8 cellular contexts compared by ENCODE assay signal in genomic region chr2:112821142-112821541, GRCh38. TPM values are rescaled to one million over a fixed set of nuclear protein-coding genes. Genes with fewer than 3 reads are reported as not detected.
DNase-seq lines count a peak whose midpoint lies in the region; ATAC-seq and TF ChIP-seq lines count a peak whose summit lies in the region.

No MANE protein-coding gene starts in this region.

- CTCF ChIA-PET in activated naive CD4-positive, alpha-beta T cell treated with anti-CD3 and anti-CD28 coated beads, Interleukin-2, amount 10 ng/mL, durations not matched to agents 7 days and 5 days (lab: Charles Lee), result no interaction called here

- TF ChIP-seq CTCF in colonic mucosa (IDR thresholded peaks at IDR 0.05) (no peak), progenitor cell of endocrine pancreas (IDR thresholded peaks at IDR 0.05; ENCODE audit: unreplicated experiment) (no peak)

- H3K36me3 Mint-ChIP-seq in activated naive CD4-positive, alpha-beta T cell treated with anti-CD3 and anti-CD28 coated beads, Interleukin-2, amount 10 ng/mL, durations not matched to agents 7 days and 5 days, result no peaks in the 10 kb centered on the region
- no peaks in the 10 kb centered on the region for H3K36me3 Mint-ChIP-seq in progenitor cell of endocrine pancreas (ENCODE audit: insufficient read depth)

- H3K9me3 ChIP-seq in colonic mucosa, result no peaks in the 10 kb centered on the region

- H3K9me3 Mint-ChIP-seq in activated naive CD4-positive, alpha-beta T cell treated with anti-CD3 and anti-CD28 coated beads, Interleukin-2, amount 10 ng/mL, durations not matched to agents 7 days and 5 days, result no peaks in the 10 kb centered on the region
- H3K9me3 Mint-ChIP-seq in progenitor cell of endocrine pancreas (ENCODE audit: low read depth), result no peaks in the 10 kb centered on the region

- no peaks in the 10 kb centered on the region for H3K4me1 ChIP-seq in colonic mucosa

- no peak overlapping the region for H3K27ac Mint-ChIP-seq in activated naive CD4-positive, alpha-beta T cell treated with anti-CD3 and anti-CD28 coated beads, Interleukin-2, amount 10 ng/mL, durations not matched to agents 7 days and 5 days
- H3K27ac Mint-ChIP-seq in progenitor cell of endocrine pancreas, result no peak overlapping the region

- H3K4me1 Mint-ChIP-seq in activated naive CD4-positive, alpha-beta T cell treated with anti-CD3 and anti-CD28 coated beads, Interleukin-2, amount 10 ng/mL, durations not matched to agents 7 days and 5 days, result peaks cover 24% of the 10 kb centered on the region
- peaks cover 10% of the 10 kb centered on the region for H3K4me1 Mint-ChIP-seq in progenitor cell of endocrine pancreas (ENCODE audit: low read depth)

- H3K27me3 ChIP-seq in colonic mucosa, result no peaks in the 10 kb centered on the region

- no peak overlapping the region for H3K4me3 Mint-ChIP-seq in activated naive CD4-positive, alpha-beta T cell treated with anti-CD3 and anti-CD28 coated beads, Interleukin-2, amount 10 ng/mL, durations not matched to agents 7 days and 5 days
- no peak overlapping the region for H3K4me3 Mint-ChIP-seq in progenitor cell of endocrine pancreas (ENCODE audit: low read depth)

- DNase-seq in GF-D8 (lab: John Stamatoyannopoulos, UW) (peak; percentile 24), colonic mucosa (no peak), progenitor cell of endocrine pancreas (ENCODE audit: low spot score, unreplicated experiment) (no peak), SK-N-DZ (ENCODE audit: low spot score) (no peak), hippocampal formation (lab: John Stamatoyannopoulos, UW) (no peak)
- DNase-seq in activated naive CD4-positive, alpha-beta T cell treated with anti-CD3 and anti-CD28 coated beads, Interleukin-2, amount 10 ng/mL, durations not matched to agents 7 days and 5 days, result peak; percentile 43

- H3K4me3 ChIP-seq in colonic mucosa, result no peak overlapping the region

- ATAC-seq in GM19372 (IDR thresholded peaks at IDR 0.05; ENCODE audit: low read depth, unreplicated experiment) (peak; percentile 78), HG03159 (IDR thresholded peaks at IDR 0.05; ENCODE audit: unreplicated experiment) (peak; percentile 80)

- no peak overlapping the region for H3K27ac ChIP-seq in colonic mucosa

- peaks cover 4% of the 10 kb centered on the region for H3K27me3 Mint-ChIP-seq in activated naive CD4-positive, alpha-beta T cell treated with anti-CD3 and anti-CD28 coated beads, Interleukin-2, amount 10 ng/mL, durations not matched to agents 7 days and 5 days
- H3K27me3 Mint-ChIP-seq in progenitor cell of endocrine pancreas, result peaks cover 74% of the 10 kb centered on the region

- no peaks in the 10 kb centered on the region for H3K36me3 ChIP-seq in colonic mucosa

- intact Hi-C loops in colonic mucosa (cut with DNase I), result no loop called here

- H3K9ac ChIP-seq in colonic mucosa (ENCODE audit: low read depth in 2 of 2, low read length in 2 of 2), result no peak overlapping the region

RNA-seq across cellular contexts. Expression of gene IL1B, which starts 15.4 kb away (rescaled TPM):
- total RNA-seq in colonic mucosa (1 to 10 TPM; 1.6 to 5.7 TPM), progenitor cell of endocrine pancreas (not detected in 2 replicates)
- polyA plus RNA-seq in SK-N-DZ (2014; cell fraction: cytosol; rRNA removed), result not detected in 2 replicates
- polyA plus RNA-seq in SK-N-DZ (2014; cell fraction: nucleus; rRNA removed), result not detected in 2 replicates

RNA-seq across cellular contexts. Expression of gene IL1A, which starts 36.8 kb away (rescaled TPM):
- total RNA-seq in colonic mucosa, result under 1 TPM in 1 of 2 donors, not detected in 1; 0.45 TPM
- total RNA-seq in progenitor cell of endocrine pancreas, result 0.12 TPM in 1 of 2 replicates, not detected in the other
- not detected in 2 replicates for polyA plus RNA-seq in SK-N-DZ (2014; cell fraction: cytosol; rRNA removed)
- polyA plus RNA-seq in SK-N-DZ (2014; cell fraction: nucleus; rRNA removed), result not detected in 2 replicates

RNA-seq across cellular contexts. Expression of gene CKAP2L, which starts 56.7 kb away (rescaled TPM):
- total RNA-seq in colonic mucosa, result 10 to 100 TPM in 1 of 2 donors, 1 to 10 TPM in 1; 6.4 to 13.5 TPM
- total RNA-seq in progenitor cell of endocrine pancreas, result 10.3 and 11.5 TPM in 2 replicates
- 19.5 and 22.4 TPM in 2 replicates for polyA plus RNA-seq in SK-N-DZ (2014; cell fraction: cytosol; rRNA removed)
- polyA plus RNA-seq in SK-N-DZ (2014; cell fraction: nucleus; rRNA removed), result 10.6 and 23.0 TPM in 2 replicates

Comparison
In these comparisons a context has a peak if more than half of its experiments do, and no peak if none do; other contexts are left out.
1. DNase-seq: peak in GF-D8 (single experiment) and activated naive CD4-positive, alpha-beta T cell treated with anti-CD3 and anti-CD28 coated beads, Interleukin-2, amount 10 ng/mL, durations not matched to agents 7 days and 5 days (single experiment); none in colonic mucosa (single experiment), progenitor cell of endocrine pancreas (single experiment), SK-N-DZ (single experiment) and hippocampal formation (0 of 2).